ENCODE assay signal across 17 cellular contexts in the genomic region with DNA sequence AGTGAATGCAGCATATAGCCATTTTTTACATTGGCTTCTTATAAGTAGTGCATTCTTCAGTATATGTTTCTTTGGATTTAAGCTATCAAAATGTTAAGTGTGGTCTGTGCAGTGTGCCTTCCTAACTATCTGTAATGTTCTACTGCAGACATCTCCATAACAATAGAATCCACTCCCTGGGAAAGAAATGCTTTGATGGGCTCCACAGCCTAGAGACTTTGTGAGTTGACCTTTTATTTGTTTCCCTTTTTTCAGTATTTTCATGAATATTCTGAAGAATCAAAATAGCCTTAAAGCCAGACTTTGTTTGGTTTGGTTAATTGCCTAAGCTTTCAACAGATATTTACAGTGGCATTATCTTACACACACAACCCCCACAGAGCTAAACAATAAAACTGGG.
"Had no signal": no experiment of that assay in that cellular context is flagged by ENCODE, and none has a peak within 500 bp of the region (broad histone marks: within the 10 kb centered on the region; RNA-seq: fewer than 3 reads in every experiment).

No MANE protein-coding gene starts in this region.

- H3K4me3 ChIP-seq: neural progenitor cell, prostate gland, skin epidermis, tibial nerve had no signal

- H3K9me3 Mint-ChIP-seq: activated CD4-positive, alpha-beta T cell treated with anti-CD3 and anti-CD28 coated beads, Interleukin-2, amount 10 ng/mL, durations not matched to agents 7 days and 5 days; activated naive CD4-positive, alpha-beta T cell treated with anti-CD3 and anti-CD28 coated beads for 36 hours; activated T-cell treated with anti-CD3 and anti-CD28 coated beads, Interleukin-2, amount 50 U/mL, for 24 hours; central memory CD8-positive, alpha-beta T cell; naive B cell; neural progenitor cell; stimulated activated naive CD8-positive, alpha-beta T cell treated with anti-CD3 and anti-CD28 coated beads, Interleukin-15, Interleukin-2, amounts not matched to agents 100 ng/mL and 50 ng/mL, for 24 hours had no signal

- H3K4me1 ChIP-seq: prostate gland, tibial nerve had no signal

- H3K36me3 ChIP-seq: neural progenitor cell, prostate gland, tibial nerve had no signal

- H3K36me3 Mint-ChIP-seq: naive B cell had no signal

- H3K27ac Mint-ChIP-seq: activated CD4-positive, alpha-beta T cell treated with anti-CD3 and anti-CD28 coated beads, Interleukin-2, amount 10 ng/mL, durations not matched to agents 7 days and 5 days; activated CD8-positive, alpha-beta T cell treated with anti-CD3 and anti-CD28 coated beads, Interleukin-2, amount 10 ng/mL, durations not matched to agents 7 days and 5 days; activated naive CD4-positive, alpha-beta T cell treated with anti-CD3 and anti-CD28 coated beads for 36 hours; activated T-cell treated with anti-CD3 and anti-CD28 coated beads, Interleukin-2, amount 50 U/mL, for 24 hours; neural progenitor cell; stimulated activated naive CD8-positive, alpha-beta T cell treated with anti-CD3 and anti-CD28 coated beads, Interleukin-15, Interleukin-2, amounts not matched to agents 100 ng/mL and 50 ng/mL, for 24 hours had no signal

- H2AFZ ChIP-seq: neural progenitor cell had no signal

- H3K4me2 ChIP-seq: neural progenitor cell had no signal

- H3K9ac ChIP-seq: neural progenitor cell had no signal

- H3K4me1 Mint-ChIP-seq: activated CD4-positive, alpha-beta T cell treated with anti-CD3 and anti-CD28 coated beads, Interleukin-2, amount 10 ng/mL, durations not matched to agents 7 days and 5 days; central memory CD8-positive, alpha-beta T cell had no signal

- H3K27ac ChIP-seq: neural progenitor cell, prostate gland, tibial nerve had no signal

- DNase-seq: activated CD4-positive, alpha-beta T cell treated with anti-CD3 and anti-CD28 coated beads, Interleukin-2, amount 10 ng/mL, durations not matched to agents 7 days and 5 days; activated CD8-positive, alpha-beta T cell treated with anti-CD3 and anti-CD28 coated beads, Interleukin-2, amount 10 ng/mL, durations not matched to agents 7 days and 5 days; activated naive CD4-positive, alpha-beta T cell treated with anti-CD3 and anti-CD28 coated beads for 36 hours; activated T-cell treated with anti-CD3 and anti-CD28 coated beads, Interleukin-2, amount 50 U/mL, for 24 hours; anterior cingulate cortex; cortex of kidney; kidney; naive B cell; right cardiac atrium; stimulated activated CD4-positive, alpha-beta T cell treated with anti-CD3 and anti-CD28 coated beads, Interleukin-15, amount 100 ng/mL, for 24 hours; stimulated activated CD4-positive, alpha-beta T cell treated with anti-CD3 and anti-CD28 coated beads, Interleukin-2, amount 100 ng/mL, for 48 hours had no signal

- H3K27me3 Mint-ChIP-seq: activated CD4-positive, alpha-beta T cell treated with anti-CD3 and anti-CD28 coated beads, Interleukin-2, amount 10 ng/mL, durations not matched to agents 7 days and 5 days; activated T-cell treated with anti-CD3 and anti-CD28 coated beads, Interleukin-2, amount 50 U/mL, for 24 hours; naive B cell; stimulated activated naive CD8-positive, alpha-beta T cell treated with anti-CD3 and anti-CD28 coated beads, Interleukin-15, Interleukin-2, amounts not matched to agents 100 ng/mL and 50 ng/mL, for 24 hours had no signal

- H3K4me3 Mint-ChIP-seq: activated CD4-positive, alpha-beta T cell treated with anti-CD3 and anti-CD28 coated beads, Interleukin-2, amount 10 ng/mL, durations not matched to agents 7 days and 5 days; activated CD8-positive, alpha-beta T cell treated with anti-CD3 and anti-CD28 coated beads, Interleukin-2, amount 10 ng/mL, durations not matched to agents 7 days and 5 days; activated naive CD4-positive, alpha-beta T cell treated with anti-CD3 and anti-CD28 coated beads for 36 hours; activated T-cell treated with anti-CD3 and anti-CD28 coated beads, Interleukin-2, amount 50 U/mL, for 24 hours; central memory CD8-positive, alpha-beta T cell; naive B cell; neural progenitor cell; stimulated activated naive CD8-positive, alpha-beta T cell treated with anti-CD3 and anti-CD28 coated beads, Interleukin-15, Interleukin-2, amounts not matched to agents 100 ng/mL and 50 ng/mL, for 24 hours had no signal

- H3K27me3 ChIP-seq: neural progenitor cell, tibial nerve had no signal

- H3K9me3 ChIP-seq: prostate gland, tibial nerve had no signal
